In genomic region chr20:59006864-59007757, GRCh38 we compare ENCODE assay signal across 8 cellular contexts. TPM values are rescaled to one million over a fixed set of nuclear protein-coding genes. Genes with fewer than 3 reads are reported as not detected.
DNase-seq lines count a peak whose midpoint lies in the region; TF ChIP-seq lines count a peak whose summit lies in the region.

Gene CTSZ (minus strand): TSS chr20:59007254. CDS start chr20:59007128, 126 bp downstream.

- intact Hi-C loops in Caco-2 (cut with micrococcal nuclease; ENCODE audit: unreplicated experiment) (loop anchor here (1.0 kb wide), 1 partner anchor 25 kb away; the partner anchor contains the start of gene ATP5F1E), MCF 10A (cut with micrococcal nuclease) (no loop called here)

- H3K9ac ChIP-seq in smooth muscle cell (ENCODE audit: low read depth) = peak within 1 kb of the TSS; percentile 93

- no peaks in the 10 kb centered on the region for H3F3A ChIP-seq in smooth muscle cell (ENCODE audit: low read depth)

- H2AFZ ChIP-seq in smooth muscle cell (ENCODE audit: low read depth) = peak within 1 kb of the TSS; percentile 63

- BruUV-seq in Caco-2 (replicated peaks; lab: Mats Ljungman, UMichigan) (no TSS peak), MCF 10A (replicated peaks; lab: Mats Ljungman, UMichigan) (no TSS peak)

- peak within 1 kb of the TSS; percentile 100 for H3K4me2 ChIP-seq in smooth muscle cell

- peaks cover 4% of the 10 kb centered on the region for H4K20me1 ChIP-seq in smooth muscle cell (ENCODE audit: low read depth)

- peaks cover 24% of the 10 kb centered on the region for H3K4me1 ChIP-seq in Caco-2
- H3K4me1 ChIP-seq in HEK293 (ENCODE audit: control insufficient read depth, insufficient read depth, low read length) = peaks cover 5% of the 10 kb centered on the region; the same call in 1 of the 2 replicates
- peaks cover 16% of the 10 kb centered on the region for H3K4me1 ChIP-seq in smooth muscle cell (ENCODE audit: low read depth)

- H3K4me3 Mint-ChIP-seq in Caco-2 (ENCODE audit: unreplicated experiment) (peak within 1 kb of the TSS; percentile 74), MCF 10A (ENCODE audit: unreplicated experiment) (peak within 1 kb of the TSS; percentile 77)

- H3K9me3 ChIP-seq in Caco-2 = no peaks in the 10 kb centered on the region
- H3K9me3 ChIP-seq in HEK293 (ENCODE audit: control insufficient read depth, insufficient read depth, low read depth, low read length) = no peaks in the 10 kb centered on the region
- no peaks in the 10 kb centered on the region for H3K9me3 ChIP-seq in iPS-18c (ENCODE audit: control insufficient read depth, insufficient read depth, low read length)
- no peaks in the 10 kb centered on the region for H3K9me3 ChIP-seq in smooth muscle cell (replicated peaks; ENCODE audit: low read depth)

- no peak for TF ChIP-seq CTCF in Caco-2 (IDR thresholded peaks at IDR 0.05; ENCODE audit: insufficient read depth in 1 of 2, low read depth in 1 of 2, low read length in 1 of 2, severe bottlenecking in 1 of 2, unreplicated experiment in 1 of 2)
- TF ChIP-seq CTCF in HEK293 (tag by site-specific recombination; IDR thresholded peaks at IDR 0.05) = no peak
- TF ChIP-seq CTCF in MCF 10A (IDR thresholded peaks at IDR 0.05; ENCODE audit: unreplicated experiment) = no peak
- TF ChIP-seq CTCF in smooth muscle cell (IDR thresholded peaks at IDR 0.05; ENCODE audit: borderline replicate concordance, insufficient read depth, poor library complexity, severe bottlenecking) = no peak

- peak within 1 kb of the TSS; percentile 82 for H3K27ac Mint-ChIP-seq in Caco-2 (ENCODE audit: unreplicated experiment)
- H3K27ac Mint-ChIP-seq in MCF 10A (ENCODE audit: low read depth, unreplicated experiment) = peak within 1 kb of the TSS; percentile 86

- H3K4me3 ChIP-seq in Caco-2 (ENCODE audit: low read depth, low read length) (peak within 1 kb of the TSS; percentile 86), HEK293 (ENCODE audit: low read depth, low read length) (peak within 1 kb of the TSS; percentile 59), iPS-18c (ENCODE audit: insufficient read depth, low read depth, low read length) (peak within 1 kb of the TSS; percentile 66), smooth muscle cell (peak within 1 kb of the TSS; percentile 76)

- peak; percentile 88 to 90 for DNase-seq in Caco-2
- DNase-seq in SW480 (ENCODE audit: low spot score) = peak; percentile 56
- DNase-seq in MCF 10A (ENCODE audit: unreplicated experiment) = peak; percentile 39
- no peak for DNase-seq in smooth muscle cell (lab: John Stamatoyannopoulos, UW; ENCODE audit: unreplicated experiment)
- DNase-seq in NCI-H128 (lab: John Stamatoyannopoulos, UW; ENCODE audit: unreplicated experiment) = no peak
- DNase-seq in NCI-H69 (lab: John Stamatoyannopoulos, UW) = no peak

- CTCF ChIA-PET in Caco-2 (lab: Charles Lee) (no interaction called here), HEK293 (lab: Yijun Ruan, JAX) (no interaction called here), MCF 10A (lab: Yijun Ruan, JAX) (no interaction called here)

- H3K36me3 Mint-ChIP-seq in Caco-2 (ENCODE audit: insufficient read depth, unreplicated experiment) (peaks cover 19% of the 10 kb centered on the region), MCF 10A (ENCODE audit: insufficient read depth, unreplicated experiment) (peaks cover 20% of the 10 kb centered on the region)

- POLR2A ChIA-PET in Caco-2 (lab: Charles Lee) = no interaction called here
- POLR2A ChIA-PET in HEK293 (lab: Yijun Ruan, JAX) = no interaction called here
- POLR2A ChIA-PET in MCF 10A (lab: Yijun Ruan, JAX) = interaction anchor here (0.7 to 1.0 kb wide), 2 partner anchors 25 to 26 kb away, joined by 3 to 4 read pairs; partner anchors contain the start of gene ATP5F1E

- H3K4me1 Mint-ChIP-seq in Caco-2 (ENCODE audit: low read depth, unreplicated experiment) (peaks cover 8% of the 10 kb centered on the region), MCF 10A (ENCODE audit: insufficient read depth, unreplicated experiment) (peaks cover 47% of the 10 kb centered on the region)

- H3K36me3 ChIP-seq in Caco-2 (ENCODE audit: control insufficient read depth, insufficient read depth, low read length) (peaks cover 9% of the 10 kb centered on the region; the same call in 1 of the 2 replicates), HEK293 (ENCODE audit: control insufficient read depth in 2 of 2, insufficient read depth in 1 of 2, low read length in 2 of 2) (peaks cover 0 to 8% of the 10 kb centered on the region in 2 experiments; a peak in 1 of 3 replicates), smooth muscle cell (ENCODE audit: low read depth) (no peaks in the 10 kb centered on the region)

- peaks cover 18% of the 10 kb centered on the region for H3K79me2 ChIP-seq in smooth muscle cell (ENCODE audit: low read depth)

- H3K27ac ChIP-seq in HEK293 (ENCODE audit: extremely low read depth, low read depth, low read length) (peak within 1 kb of the TSS; percentile 86), smooth muscle cell (ENCODE audit: low read depth) (no peak within 1 kb of the TSS)

- WGBS in smooth muscle cell (ENCODE audit: low lambda C conversion rate) = 58% methylated on average over 13 of the region's 86 CpGs

- H3K27me3 ChIP-seq in Caco-2 (replicated peaks; ENCODE audit: control insufficient read depth, insufficient read depth, low read length) (no peaks in the 10 kb centered on the region), smooth muscle cell (ENCODE audit: low read depth) (no peaks in the 10 kb centered on the region)

- H3K9me3 Mint-ChIP-seq in Caco-2 (ENCODE audit: unreplicated experiment) (no peaks in the 10 kb centered on the region), MCF 10A (ENCODE audit: unreplicated experiment) (no peaks in the 10 kb centered on the region)

- H3K27me3 Mint-ChIP-seq in Caco-2 (ENCODE audit: insufficient read depth, unreplicated experiment) (no peaks in the 10 kb centered on the region), MCF 10A (ENCODE audit: insufficient read depth, unreplicated experiment) (no peaks in the 10 kb centered on the region)

TF ChIP-seq in HEK293, 187 proteins besides CTCF, POLR2A, EP300 and RAD21:
- TF ChIP-seq ZNF843 (tag by site-specific recombination; IDR thresholded peaks at IDR 0.05) (no peak), ZNF558 (tag by site-specific recombination; IDR thresholded peaks at IDR 0.05) (no peak), ZBTB20 (tag by site-specific recombination; IDR thresholded peaks at IDR 0.05) (no peak), ZNF146 (tag by site-specific recombination; IDR thresholded peaks at IDR 0.05) (no peak), GLIS1 (tag by site-specific recombination; IDR thresholded peaks at IDR 0.05) (peak; percentile 67), KLF10 (tag by site-specific recombination; IDR thresholded peaks at IDR 0.05) (no peak), ZNF548 (tag by site-specific recombination; IDR thresholded peaks at IDR 0.05) (no peak), ZNF544 (tag by site-specific recombination; IDR thresholded peaks at IDR 0.05) (no peak), ZNF10 (tag by site-specific recombination; IDR thresholded peaks at IDR 0.05) (no peak), SP7 (tag by site-specific recombination; IDR thresholded peaks at IDR 0.05) (no peak)
- TF ChIP-seq, protein P1, sequence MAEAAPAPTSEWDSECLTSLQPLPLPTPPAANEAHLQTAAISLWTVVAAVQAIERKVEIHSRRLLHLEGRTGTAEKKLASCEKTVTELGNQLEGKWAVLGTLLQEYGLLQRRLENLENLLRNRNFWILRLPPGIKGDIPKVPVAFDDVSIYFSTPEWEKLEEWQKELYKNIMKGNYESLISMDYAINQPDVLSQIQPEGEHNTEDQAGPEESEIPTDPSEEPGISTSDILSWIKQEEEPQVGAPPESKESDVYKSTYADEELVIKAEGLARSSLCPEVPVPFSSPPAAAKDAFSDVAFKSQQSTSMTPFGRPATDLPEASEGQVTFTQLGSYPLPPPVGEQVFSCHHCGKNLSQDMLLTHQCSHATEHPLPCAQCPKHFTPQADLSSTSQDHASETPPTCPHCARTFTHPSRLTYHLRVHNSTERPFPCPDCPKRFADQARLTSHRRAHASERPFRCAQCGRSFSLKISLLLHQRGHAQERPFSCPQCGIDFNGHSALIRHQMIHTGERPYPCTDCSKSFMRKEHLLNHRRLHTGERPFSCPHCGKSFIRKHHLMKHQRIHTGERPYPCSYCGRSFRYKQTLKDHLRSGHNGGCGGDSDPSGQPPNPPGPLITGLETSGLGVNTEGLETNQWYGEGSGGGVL (tag by site-specific recombination; IDR thresholded peaks at IDR 0.05) = peak; percentile 58; the same call in 1 of the 2 replicates
- TF ChIP-seq, protein P2, sequence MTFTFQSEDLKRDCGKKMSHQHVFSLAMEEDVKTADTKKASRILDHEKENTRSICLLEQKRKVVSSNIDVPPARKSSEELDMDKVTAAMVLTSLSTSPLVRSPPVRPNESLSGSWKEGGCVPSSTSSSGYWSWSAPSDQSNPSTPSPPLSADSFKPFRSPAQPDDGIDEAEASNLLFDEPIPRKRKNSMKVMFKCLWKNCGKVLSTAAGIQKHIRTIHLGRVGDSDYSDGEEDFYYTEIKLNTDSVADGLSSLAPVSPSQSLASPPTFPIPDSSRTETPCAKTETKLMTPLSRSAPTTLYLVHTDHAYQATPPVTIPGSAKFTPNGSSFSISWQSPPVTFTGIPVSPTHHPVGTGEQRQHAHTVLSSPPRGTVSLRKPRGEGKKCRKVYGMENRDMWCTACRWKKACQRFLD (tag by site-specific recombination; IDR thresholded peaks at IDR 0.05) = no peak
- TF ChIP-seq, protein P3, sequence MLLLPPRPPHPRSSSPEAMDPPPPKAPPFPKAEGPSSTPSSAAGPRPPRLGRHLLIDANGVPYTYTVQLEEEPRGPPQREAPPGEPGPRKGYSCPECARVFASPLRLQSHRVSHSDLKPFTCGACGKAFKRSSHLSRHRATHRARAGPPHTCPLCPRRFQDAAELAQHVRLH (tag by site-specific recombination; IDR thresholded peaks at IDR 0.05) = no peak

RNA-seq across cellular contexts. Expression of gene CTSZ, which starts in this region (rescaled TPM):
- 202 and 228 TPM in 2 replicates for total RNA-seq in Caco-2 (2022)
- 96.6 and 103 TPM in 2 replicates for total RNA-seq in MCF 10A (2022)
- total RNA-seq in smooth muscle cell = 151 and 171 TPM in 2 replicates
- polyA plus RNA-seq in smooth muscle cell = 9.4 and 12.7 TPM in 2 replicates

Comparison
In these comparisons a context has a peak if more than half of its experiments do, and no peak if none do; other contexts are left out.
1. DNase-seq: peak in Caco-2 (2 of 2), SW480 (single experiment) and MCF 10A (single experiment); none in smooth muscle cell (single experiment), NCI-H128 (single experiment) and NCI-H69 (single experiment).
2. Peak in every context shown above with its lines, with median percentiles within 50 percentile points of each other: H3K4me3 ChIP-seq.